In the genomic region with DNA sequence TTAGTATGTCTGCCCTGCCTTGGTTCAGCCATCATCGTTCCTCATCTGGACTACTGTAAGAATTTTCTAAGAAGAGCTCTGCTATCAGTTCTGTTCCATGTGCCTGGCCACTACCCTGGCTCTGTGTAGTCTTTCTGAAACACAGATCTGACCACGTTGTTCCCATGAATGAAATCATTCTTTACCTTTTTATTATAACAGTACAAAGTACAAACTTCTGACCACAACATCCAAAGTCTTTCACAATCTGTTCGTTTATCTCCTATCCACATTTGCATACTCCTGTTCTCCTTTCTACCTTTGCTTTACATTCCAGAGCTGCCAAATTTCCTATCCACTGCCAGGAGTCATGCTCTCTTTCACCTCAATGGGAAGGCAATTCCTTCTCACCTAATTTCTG, we compare ENCODE assay signal across 24 cellular contexts.
"Had no signal": no experiment of that assay in that cellular context is flagged by ENCODE, and none has a peak within 500 bp of the region (broad histone marks: within the 10 kb centered on the region; RNA-seq: fewer than 3 reads in every experiment).

No MANE protein-coding gene starts in this region.

- H3K4me1 Mint-ChIP-seq: activated naive CD8-positive, alpha-beta T cell treated with anti-CD3 and anti-CD28 coated beads, Interleukin-2, amount 10 ng/mL, durations not matched to agents 7 days and 5 days had no signal

- H3K9me3 ChIP-seq: adrenal gland, ascending aorta had no signal

- H3K27ac Mint-ChIP-seq: activated CD8-positive, alpha-beta T cell treated with anti-CD3 and anti-CD28 coated beads, Interleukin-2, amount 10 ng/mL, durations not matched to agents 7 days and 5 days; activated naive CD8-positive, alpha-beta T cell treated with anti-CD3 and anti-CD28 coated beads, Interleukin-2, amount 10 ng/mL, durations not matched to agents 7 days and 5 days had no signal

- H3K27me3 Mint-ChIP-seq: activated naive CD8-positive, alpha-beta T cell treated with anti-CD3 and anti-CD28 coated beads, Interleukin-2, amount 10 ng/mL, durations not matched to agents 7 days and 5 days had no signal

- H3K27ac ChIP-seq: adrenal gland, ascending aorta, body of pancreas, SK-N-MC had no signal

- H3K36me3 Mint-ChIP-seq: activated naive CD8-positive, alpha-beta T cell treated with anti-CD3 and anti-CD28 coated beads, Interleukin-2, amount 10 ng/mL, durations not matched to agents 7 days and 5 days had no signal

- H3K27me3 ChIP-seq: adrenal gland, ascending aorta, body of pancreas had no signal

- H3K4me3 Mint-ChIP-seq: activated CD8-positive, alpha-beta T cell treated with anti-CD3 and anti-CD28 coated beads, Interleukin-2, amount 10 ng/mL, durations not matched to agents 7 days and 5 days; activated naive CD8-positive, alpha-beta T cell treated with anti-CD3 and anti-CD28 coated beads, Interleukin-2, amount 10 ng/mL, durations not matched to agents 7 days and 5 days had no signal

- ATAC-seq: activated CD4-positive, CD25-positive, alpha-beta regulatory T cell treated with anti-CD3 and anti-CD28 coated beads, Interleukin-2, amount 50 U/mL, for 24 hours; activated CD8-positive, alpha-beta T cell treated with anti-CD3 and anti-CD28 coated beads, Interleukin-2, amount 10 ng/mL, durations not matched to agents 7 days and 5 days; body of pancreas; Panc1; Right ventricle myocardium inferior had no signal

- H3K36me3 ChIP-seq: adrenal gland, ascending aorta had no signal

- H3K4me3 ChIP-seq: adrenal gland, ascending aorta, body of pancreas, SK-N-MC had no signal

- H3K9me3 Mint-ChIP-seq: activated naive CD8-positive, alpha-beta T cell treated with anti-CD3 and anti-CD28 coated beads, Interleukin-2, amount 10 ng/mL, durations not matched to agents 7 days and 5 days had no signal

- DNase-seq: activated CD4-positive, alpha-beta T cell treated with anti-CD3 and anti-CD28 coated beads for 4 hours; activated CD4-positive, alpha-beta T cell treated with anti-CD3 and anti-CD28 coated beads, Interleukin-2, amount 50 U/mL, for 4 hours; activated CD8-positive, alpha-beta memory T cell treated with anti-CD3 and anti-CD28 coated beads, Interleukin-2, amount 50 U/mL, for 48 hours; activated CD8-positive, alpha-beta T cell treated with anti-CD3 and anti-CD28 coated beads, Interleukin-2, amount 10 ng/mL, durations not matched to agents 7 days and 5 days; activated naive CD4-positive, alpha-beta T cell treated with anti-CD3 and anti-CD28 coated beads, Interleukin-2, amount 50 U/mL, for 16 hours; activated naive CD8-positive, alpha-beta T cell treated with anti-CD3 and anti-CD28 coated beads, Interleukin-2, amount 10 ng/mL, durations not matched to agents 7 days and 5 days; activated T-cell treated with anti-CD3 and anti-CD28 coated beads, Interleukin-2, amount 50 U/mL, for 1 hour; adrenal gland; body of pancreas; central memory CD4-positive, alpha-beta T cell; MM.1S; NCI-H1105; NCI-H1436; NCI-H1694 treated with DMSO at 0.1 percent for 48 hours; NCI-H2029 treated with DMSO at 0.1 percent for 48 hours; NCI-H345; NCI-H510A; RPMI8226; T-helper 1 cell had no signal

- H3K4me1 ChIP-seq: adrenal gland, ascending aorta, body of pancreas had no signal
